ENCODE assay signal across 13 cellular contexts in the genomic region with DNA sequence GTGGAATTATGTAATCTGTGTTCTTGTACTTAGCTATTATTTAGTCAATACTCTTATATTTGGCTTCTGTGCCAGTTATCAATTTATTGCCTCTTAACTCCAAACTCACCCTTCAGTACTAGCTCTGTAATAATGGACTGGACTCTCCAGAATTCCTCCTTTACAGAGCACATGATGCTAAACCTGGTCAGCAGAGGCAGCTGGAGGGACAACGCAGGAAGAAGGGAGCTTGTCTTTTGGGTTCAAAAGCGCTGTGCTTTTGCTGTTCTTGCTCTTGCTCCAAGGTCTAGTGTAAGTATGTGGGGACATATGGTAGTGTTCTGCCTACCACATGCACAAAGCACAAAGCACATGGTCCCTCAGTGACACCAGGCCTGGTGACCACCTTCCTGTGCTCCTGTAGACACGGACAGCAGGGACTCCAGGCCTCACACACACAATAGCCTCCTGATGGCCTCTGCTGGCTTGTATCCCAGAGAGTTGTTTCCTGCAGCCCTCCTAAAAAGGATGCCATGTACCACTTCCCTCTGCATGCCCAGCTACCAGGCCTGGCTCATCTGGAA. TPM values are rescaled to one million over a fixed set of nuclear protein-coding genes. Genes with fewer than 3 reads are reported as not detected.
DNase-seq lines count a peak whose midpoint lies in the region; ATAC-seq and TF ChIP-seq lines count a peak whose summit lies in the region.
"Had no signal": no experiment of that assay in that cellular context is flagged by ENCODE, and none has a peak within 500 bp of the region (broad histone marks: within the 10 kb centered on the region; RNA-seq: fewer than 3 reads in every experiment).

No MANE protein-coding gene starts in this region.

- POLR2A ChIA-PET in Caco-2 (lab: Charles Lee) = interaction anchor here (1.1 kb wide), 1 partner anchor 46 kb away, joined by 4 read pairs; a partner anchor contains a TSS

- H3K9me3 Mint-ChIP-seq in Caco-2 (ENCODE audit: unreplicated experiment) (peaks cover 10% of the 10 kb centered on the region), HFFc6 (no peaks in the 10 kb centered on the region)

- peaks cover 16% of the 10 kb centered on the region for H3K4me1 Mint-ChIP-seq in Caco-2 (ENCODE audit: low read depth, unreplicated experiment)
- peaks cover 54% of the 10 kb centered on the region for H3K4me1 Mint-ChIP-seq in HFFc6 (ENCODE audit: low read depth)
- H3K4me1 Mint-ChIP-seq: neural progenitor cell had no signal

- H3K4me3 Mint-ChIP-seq in Caco-2 (ENCODE audit: unreplicated experiment) = no peak overlapping the region
- H3K4me3 Mint-ChIP-seq in HFFc6 = no peak overlapping the region
- H3K4me3 Mint-ChIP-seq: activated naive CD4-positive, alpha-beta T cell treated with anti-CD3 and anti-CD28 coated beads, Interleukin-2, amount 50 U/mL, for 24 hours; central memory CD8-positive, alpha-beta T cell; memory B cell; neural progenitor cell had no signal

- peak; percentile 83 to 91 for TF ChIP-seq CTCF in Caco-2 (IDR thresholded peaks at IDR 0.05; ENCODE audit: insufficient read depth in 1 of 2, low read depth in 1 of 2, low read length in 1 of 2, severe bottlenecking in 1 of 2, unreplicated experiment in 1 of 2)
- peak; percentile 34; the same call in 1 of the 2 replicates for TF ChIP-seq CTCF in HFFc6 (IDR thresholded peaks at IDR 0.05)
- TF ChIP-seq CTCF in VCaP (conservative IDR thresholded peaks at IDR 0.05) = no peak
- peak; percentile 20 for TF ChIP-seq CTCF in kidney epithelial cell (IDR thresholded peaks at IDR 0.05; ENCODE audit: insufficient read depth, low read length, poor library complexity, severe bottlenecking)

- intact Hi-C loops in Caco-2 (cut with micrococcal nuclease; ENCODE audit: unreplicated experiment) = loop anchor here (1.0 to 10.0 kb wide), 6 partner anchors 47 to 230 kb away; a partner anchor contains a TSS

- no peaks in the 10 kb centered on the region for H3K27me3 Mint-ChIP-seq in Caco-2 (ENCODE audit: insufficient read depth, unreplicated experiment)
- no peaks in the 10 kb centered on the region; the same call in 1 of the 2 replicates for H3K27me3 Mint-ChIP-seq in HFFc6 (ENCODE audit: insufficient read depth)
- H3K27me3 Mint-ChIP-seq: activated naive CD4-positive, alpha-beta T cell treated with anti-CD3 and anti-CD28 coated beads, Interleukin-2, amount 50 U/mL, for 24 hours; central memory CD8-positive, alpha-beta T cell; memory B cell had no signal

- H3K36me3 ChIP-seq in Caco-2 (ENCODE audit: control insufficient read depth, insufficient read depth, low read length) = no peaks in the 10 kb centered on the region
- no peaks in the 10 kb centered on the region for H3K36me3 ChIP-seq in kidney epithelial cell (ENCODE audit: control insufficient read depth, insufficient read depth, low read length)
- H3K36me3 ChIP-seq: neural progenitor cell had no signal

- H3K27ac ChIP-seq in VCaP (peak overlapping the region; percentile 55), substantia nigra (ENCODE audit: low read depth, low read length, poor library complexity, severe bottlenecking) (no peak overlapping the region)
- H3K27ac ChIP-seq: neural progenitor cell had no signal

- BruUV-seq in Caco-2 (replicated peaks; lab: Mats Ljungman, UMichigan) = no TSS peak

- H3K27me3 ChIP-seq in Caco-2 (replicated peaks; ENCODE audit: control insufficient read depth, insufficient read depth, low read length) (no peaks in the 10 kb centered on the region), kidney epithelial cell (ENCODE audit: control insufficient read depth, insufficient read depth, low read length) (no peaks in the 10 kb centered on the region)
- H3K27me3 ChIP-seq: neural progenitor cell had no signal

- DNase-seq in Caco-2 (peak; percentile 71 to 73), HFFc6 (no peak), kidney epithelial cell (ENCODE audit: low read depth) (no peak), substantia nigra (lab: John Stamatoyannopoulos, UW) (no peak), SW 1271 (lab: John Stamatoyannopoulos, UW) (no peak)
- DNase-seq: activated CD4-positive, CD25-positive, alpha-beta regulatory T cell treated with anti-CD3 and anti-CD28 coated beads, Interleukin-2, amount 50 U/mL, for 72 hours; NCI-H2227 treated with DMSO at 0.1 percent for 48 hours had no signal

- no peak overlapping the region for H3K27ac Mint-ChIP-seq in Caco-2 (ENCODE audit: unreplicated experiment)
- no peak overlapping the region for H3K27ac Mint-ChIP-seq in HFFc6
- H3K27ac Mint-ChIP-seq: activated naive CD4-positive, alpha-beta T cell treated with anti-CD3 and anti-CD28 coated beads, Interleukin-2, amount 50 U/mL, for 24 hours; neural progenitor cell had no signal

- CTCF ChIA-PET in Caco-2 (lab: Charles Lee) = interaction anchor here (0.7 to 3.2 kb wide), 21 partner anchors 9 to 231 kb away, joined by 3 to 35 read pairs (median 4); a partner anchor contains a TSS

- H3K9me3 ChIP-seq in Caco-2 = peaks cover 12% of the 10 kb centered on the region; the same call in 1 of the 2 replicates

- H3K36me3 Mint-ChIP-seq in Caco-2 (ENCODE audit: insufficient read depth, unreplicated experiment) (peaks cover 8% of the 10 kb centered on the region), HFFc6 (ENCODE audit: low read depth) (peaks cover 4% of the 10 kb centered on the region; the same call in 1 of the 2 replicates)

- H3K4me3 ChIP-seq in Caco-2 (ENCODE audit: low read depth, low read length) = no peak overlapping the region
- no peak overlapping the region for H3K4me3 ChIP-seq in kidney epithelial cell (ENCODE audit: low read depth, low read length)
- H3K4me3 ChIP-seq: neural progenitor cell had no signal

- no peak for ATAC-seq in GM21447 (IDR thresholded peaks at IDR 0.05; ENCODE audit: unreplicated experiment)

- peaks cover 19% of the 10 kb centered on the region for H3K4me1 ChIP-seq in Caco-2

RNA-seq across cellular contexts. Expression of a gene that starts 46.1 kb away (rescaled TPM):
- total RNA-seq in Caco-2 (2022) = 80.5 and 88.1 TPM in 2 replicates
- 10 to 100 TPM; 24.7 to 28.9 (median 27.1) TPM for total RNA-seq in HFFc6 (2021; fragmentation: NEBNext Ultra II Directional; extraction: Animal tissue kit (Norgen Biotek cat#: 25700))
- total RNA-seq in kidney epithelial cell = 17.9 and 19.6 TPM in 2 replicates

Comparison
In these comparisons a context has a peak if more than half of its experiments do, and no peak if none do; other contexts are left out.
1. DNase-seq: peak in Caco-2 (2 of 2); none in HFFc6 (single experiment), kidney epithelial cell (single experiment), substantia nigra (0 of 49) and SW 1271 (0 of 2).